ENCODE assay signal across 17 cellular contexts in genomic region chr3:66140763-66141372, GRCh38.
DNase-seq lines count a peak whose midpoint lies in the region; ATAC-seq and TF ChIP-seq lines count a peak whose summit lies in the region.
"Had no signal": no experiment of that assay in that cellular context is flagged by ENCODE, and none has a peak within 500 bp of the region (broad histone marks: within the 10 kb centered on the region; RNA-seq: fewer than 3 reads in every experiment).

No MANE protein-coding gene starts in this region.

- H3K18ac ChIP-seq in mesenchymal stem cell (ENCODE audit: low read depth in 1 of 2, low read length in 2 of 2) = no peak overlapping the region

- H3K23ac ChIP-seq in mesenchymal stem cell (ENCODE audit: low read length in 2 of 2) = no peak overlapping the region

- H3K4me3 Mint-ChIP-seq in osteocyte (ENCODE audit: unreplicated experiment) = no peak overlapping the region
- H3K4me3 Mint-ChIP-seq: CD4-positive, alpha-beta memory T cell; stimulated activated memory B cell treated with anti-CD40 and anti-IgM and Interleukin-4, amounts not matched to agents 10 μg/mL and 1 μg/mL and 100 μg/mL, for 72 hours had no signal

- no peak overlapping the region for H3K9ac ChIP-seq in mesenchymal stem cell (ENCODE audit: low read length)

- H2AFZ ChIP-seq in mesenchymal stem cell (ENCODE audit: low read depth, low read length) = no peak overlapping the region

- H3K36me3 Mint-ChIP-seq in osteocyte (ENCODE audit: unreplicated experiment) = no peaks in the 10 kb centered on the region
- H3K36me3 Mint-ChIP-seq: CD4-positive, alpha-beta memory T cell; stimulated activated memory B cell treated with anti-CD40 and anti-IgM and Interleukin-4, amounts not matched to agents 10 μg/mL and 1 μg/mL and 100 μg/mL, for 72 hours had no signal

- H3K79me1 ChIP-seq in mesenchymal stem cell (replicated peaks; ENCODE audit: low read length, poor library complexity, severe bottlenecking) = no peaks in the 10 kb centered on the region

- no peak for TF ChIP-seq CTCF in osteocyte (IDR thresholded peaks at IDR 0.05)

- no peak overlapping the region for H3K4me2 ChIP-seq in mesenchymal stem cell (ENCODE audit: low read length, poor library complexity, severe bottlenecking)

- DNase-seq in HT1080 (ENCODE audit: low read depth) (peak; percentile 68), mesenchymal stem cell (peak; percentile 16), NCI-H446 (lab: John Stamatoyannopoulos, UW) (no peak), osteocyte (ENCODE audit: extremely low spot score, unreplicated experiment) (no peak)
- DNase-seq in stimulated activated CD4-positive, alpha-beta T cell treated with anti-CD3 and anti-CD28 coated beads, Interleukin-15, amount 100 ng/mL, for 24 hours = no peak
- DNase-seq: activated T-cell treated with anti-CD3 and anti-CD28 coated beads, Interleukin-2, amount 50 U/mL, for 1 hour; CD4-positive, alpha-beta memory T cell; heart right ventricle; lower lobe of right lung; MG63; NCI-H510A treated with DMSO at 0.1 percent for 48 hours; Right ventricle myocardium superior; stimulated activated CD4-positive, alpha-beta T cell treated with anti-CD3 and anti-CD28 coated beads, Interleukin-1b, Interleukin-23, amount 100 ng/mL, for 48 hours; WERI-Rb-1 had no signal

- peaks cover 3% of the 10 kb centered on the region for H3K4me1 Mint-ChIP-seq in osteocyte (ENCODE audit: unreplicated experiment)
- H3K4me1 Mint-ChIP-seq: CD4-positive, alpha-beta memory T cell; stimulated activated memory B cell treated with anti-CD40 and anti-IgM and Interleukin-4, amounts not matched to agents 10 μg/mL and 1 μg/mL and 100 μg/mL, for 72 hours had no signal

- no peak overlapping the region for H3K4ac ChIP-seq in mesenchymal stem cell (ENCODE audit: low read depth in 1 of 2, low read length in 2 of 2)

- H3K27me3 ChIP-seq in mesenchymal stem cell (ENCODE audit: control insufficient read depth in 1 of 2, insufficient read depth in 1 of 2, low read length in 2 of 2) = no peaks in the 10 kb centered on the region
- H3K27me3 ChIP-seq: heart right ventricle, MG63 had no signal

- H3K9me3 ChIP-seq in mesenchymal stem cell (ENCODE audit: control insufficient read depth, low read length) = no peaks in the 10 kb centered on the region
- H3K9me3 ChIP-seq: lower lobe of right lung, MG63 had no signal

- H3K36me3 ChIP-seq in mesenchymal stem cell (ENCODE audit: control insufficient read depth in 1 of 2, insufficient read depth in 2 of 2, low read depth in 1 of 2, low read length in 2 of 2) = no peaks in the 10 kb centered on the region
- H3K36me3 ChIP-seq: heart right ventricle, lower lobe of right lung, MG63, WERI-Rb-1 had no signal

- no peaks in the 10 kb centered on the region for H3K9me3 Mint-ChIP-seq in osteocyte (ENCODE audit: unreplicated experiment)
- H3K9me3 Mint-ChIP-seq: stimulated activated memory B cell treated with anti-CD40 and anti-IgM and Interleukin-4, amounts not matched to agents 10 μg/mL and 1 μg/mL and 100 μg/mL, for 72 hours had no signal

- H3K27ac Mint-ChIP-seq in osteocyte (ENCODE audit: unreplicated experiment) = no peak overlapping the region
- H3K27ac Mint-ChIP-seq: CD4-positive, alpha-beta memory T cell; stimulated activated memory B cell treated with anti-CD40 and anti-IgM and Interleukin-4, amounts not matched to agents 10 μg/mL and 1 μg/mL and 100 μg/mL, for 72 hours had no signal

- no peaks in the 10 kb centered on the region for H3K27me3 Mint-ChIP-seq in osteocyte (ENCODE audit: unreplicated experiment)
- H3K27me3 Mint-ChIP-seq: stimulated activated memory B cell treated with anti-CD40 and anti-IgM and Interleukin-4, amounts not matched to agents 10 μg/mL and 1 μg/mL and 100 μg/mL, for 72 hours had no signal

- no peak overlapping the region for H2BK12ac ChIP-seq in mesenchymal stem cell (ENCODE audit: low read length in 2 of 2)

- no peak overlapping the region for H2AK5ac ChIP-seq in mesenchymal stem cell (ENCODE audit: low read length, severe bottlenecking)

- WGBS in mesenchymal stem cell = 67% methylated on average over 4 of the region's 7 CpGs

- no peak overlapping the region for H4K91ac ChIP-seq in mesenchymal stem cell (ENCODE audit: low read length)

- no peak overlapping the region for H2BK5ac ChIP-seq in mesenchymal stem cell (ENCODE audit: low read depth, low read length, poor library complexity, severe bottlenecking)

- H2BK15ac ChIP-seq in mesenchymal stem cell (ENCODE audit: low read depth, poor library complexity, severe bottlenecking) = no peak overlapping the region

- H3K4me3 ChIP-seq in mesenchymal stem cell (ENCODE audit: insufficient read depth in 1 of 2, low read depth in 1 of 2, low read length in 2 of 2) = no peak overlapping the region
- H3K4me3 ChIP-seq: heart right ventricle, lower lobe of right lung, MG63 had no signal

- no peak overlapping the region for H2BK120ac ChIP-seq in mesenchymal stem cell (ENCODE audit: low read depth, low read length)

- no peak overlapping the region for H3K14ac ChIP-seq in mesenchymal stem cell (ENCODE audit: low read length in 2 of 2)

- ATAC-seq in GM18868 (IDR thresholded peaks at IDR 0.05; ENCODE audit: unreplicated experiment) (peak; percentile 87), HG02678 (IDR thresholded peaks at IDR 0.05; ENCODE audit: unreplicated experiment) (peak; percentile 80)
- ATAC-seq: heart right ventricle; lower lobe of right lung; stimulated activated memory B cell treated with anti-CD40 and anti-IgM and Interleukin-4, amounts not matched to agents 10 μg/mL and 1 μg/mL and 100 μg/mL, for 72 hours had no signal

- no peak overlapping the region for H3K27ac ChIP-seq in mesenchymal stem cell (ENCODE audit: low read length, poor library complexity, severe bottlenecking)
- H3K27ac ChIP-seq: lower lobe of right lung, WERI-Rb-1 had no signal

- no peak overlapping the region for H4K8ac ChIP-seq in mesenchymal stem cell (ENCODE audit: low read length)

- H3K4me1 ChIP-seq in mesenchymal stem cell (ENCODE audit: control insufficient read depth, insufficient read depth, low read depth, low read length) = no peaks in the 10 kb centered on the region
- H3K4me1 ChIP-seq: lower lobe of right lung had no signal

Comparison
In these comparisons a context has a peak if more than half of its experiments do, and no peak if none do; other contexts are left out.
1. DNase-seq: peak in HT1080 (single experiment) and mesenchymal stem cell (single experiment); none in stimulated activated CD4-positive, alpha-beta T cell treated with anti-CD3 and anti-CD28 coated beads, Interleukin-15, amount 100 ng/mL, for 24 hours (single experiment), NCI-H446 (0 of 2) and osteocyte (single experiment).